17 cellular contexts compared by ENCODE assay signal in the genomic region with DNA sequence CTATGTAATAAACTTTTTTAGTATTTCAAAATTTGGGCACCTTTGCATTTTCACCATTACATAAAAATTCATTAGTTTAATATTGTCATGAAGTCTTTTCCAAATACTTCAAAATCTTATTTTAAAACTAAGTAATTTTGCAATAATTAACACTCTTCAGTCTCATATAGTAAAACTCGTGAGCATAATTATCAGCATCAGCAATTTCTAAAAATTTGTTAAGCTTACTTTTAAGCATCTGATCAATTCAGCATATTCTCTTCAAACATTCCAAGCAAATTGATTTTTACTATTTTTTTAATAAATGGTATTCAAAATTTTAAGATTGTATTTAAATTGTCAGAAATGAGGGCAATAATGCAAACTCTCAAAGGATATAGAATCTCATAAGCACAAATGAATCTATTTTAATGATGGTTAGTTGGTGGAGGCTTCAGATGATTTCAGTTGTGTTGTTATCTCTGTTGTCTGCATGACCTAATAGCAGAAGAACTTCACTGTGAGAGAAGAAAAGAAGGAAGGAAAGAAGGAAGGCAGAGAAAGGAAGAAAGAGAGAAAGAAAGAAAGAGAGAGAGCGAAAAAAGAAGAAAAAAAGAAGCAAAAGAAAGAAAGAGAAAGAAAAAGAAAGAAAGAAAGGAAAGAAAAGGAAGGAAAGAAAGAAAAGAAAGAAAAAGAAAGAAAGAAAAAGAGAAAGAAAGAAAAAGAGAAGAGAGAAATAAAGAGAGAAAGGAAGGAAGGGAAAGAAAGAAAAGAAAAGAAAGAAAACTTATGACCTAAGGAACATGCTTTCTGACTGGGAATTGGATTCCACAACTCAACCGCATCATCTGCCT.
DNase-seq lines count a peak whose midpoint lies in the region; ATAC-seq and TF ChIP-seq lines count a peak whose summit lies in the region.
"Had no signal": no experiment of that assay in that cellular context is flagged by ENCODE, and none has a peak within 500 bp of the region (broad histone marks: within the 10 kb centered on the region; RNA-seq: fewer than 3 reads in every experiment).

No MANE protein-coding gene starts in this region.

- H2AK5ac ChIP-seq in IMR-90 (ENCODE audit: low read depth, low read length): no peak overlapping the region

- BruUV-seq in IMR-90 (replicated peaks; lab: Mats Ljungman, UMichigan): no TSS peak

- no peaks in the 10 kb centered on the region for H3K27me3 Mint-ChIP-seq in activated CD8-positive, alpha-beta T cell treated with anti-CD3 and anti-CD28 coated beads for 36 hours
- no peaks in the 10 kb centered on the region for H3K27me3 Mint-ChIP-seq in activated CD8-positive, alpha-beta T cell treated with anti-CD3 and anti-CD28 coated beads, Interleukin-2, amount 10 ng/mL, durations not matched to agents 7 days and 5 days (ENCODE audit: low read depth)
- H3K27me3 Mint-ChIP-seq in CD4-positive, alpha-beta T cell: no peaks in the 10 kb centered on the region
- H3K27me3 Mint-ChIP-seq in type B pancreatic cell: peaks cover 3% of the 10 kb centered on the region

- no peak overlapping the region for H3K18ac ChIP-seq in IMR-90 (ENCODE audit: low read depth, low read length)

- H3K27me3 ChIP-seq in CD4-positive, alpha-beta T cell (ENCODE audit: control insufficient read depth, insufficient read depth, low read length): no peaks in the 10 kb centered on the region
- H3K27me3 ChIP-seq in IMR-90 (ENCODE audit: control insufficient read depth, insufficient read depth, low read length): no peaks in the 10 kb centered on the region
- H3K27me3 ChIP-seq in colonic mucosa: no peaks in the 10 kb centered on the region

- no peak overlapping the region for H4K8ac ChIP-seq in IMR-90 (ENCODE audit: low read depth in 2 of 2, low read length in 2 of 2)

- H2BK20ac ChIP-seq in IMR-90 (ENCODE audit: low read depth, low read length): no peak overlapping the region

- H4K5ac ChIP-seq in IMR-90 (ENCODE audit: low read depth, low read length): no peak overlapping the region

- dilution Hi-C loops in IMR-90 (cut with HindIII; ENCODE audit: low sequenced_read_pairs, unreplicated experiment): no loop called here

- no peak overlapping the region for H2BK120ac ChIP-seq in IMR-90 (ENCODE audit: low read depth, low read length)

- ATAC-seq in activated CD8-positive, alpha-beta T cell treated with anti-CD3 and anti-CD28 coated beads for 36 hours: no peak
- ATAC-seq in activated CD8-positive, alpha-beta T cell treated with anti-CD3 and anti-CD28 coated beads, Interleukin-2, amount 10 ng/mL, durations not matched to agents 7 days and 5 days: no peak
- no peak for ATAC-seq in CD4-positive, alpha-beta T cell (ENCODE audit: poor library complexity)
- ATAC-seq in IMR-90 (ENCODE audit: low read depth): no peak
- no peak for ATAC-seq in GM21717 (IDR thresholded peaks at IDR 0.05; ENCODE audit: unreplicated experiment)
- ATAC-seq: CD8-positive, alpha-beta T cell had no signal

- H3K36me3 ChIP-seq in IMR-90 (ENCODE audit: control insufficient read depth, insufficient read depth, low read length) (no peaks in the 10 kb centered on the region), colonic mucosa (no peaks in the 10 kb centered on the region)

- H2BK5ac ChIP-seq in IMR-90 (ENCODE audit: low read depth, low read length, poor library complexity, severe bottlenecking): no peak overlapping the region

- H2AK9ac ChIP-seq in IMR-90 (replicated peaks; ENCODE audit: low read depth, low read length, poor library complexity): no peak overlapping the region

- CTCF ChIA-PET in activated CD8-positive, alpha-beta T cell treated with anti-CD3 and anti-CD28 coated beads for 36 hours (lab: Charles Lee): no interaction called here
- CTCF ChIA-PET in activated CD8-positive, alpha-beta T cell treated with anti-CD3 and anti-CD28 coated beads, Interleukin-2, amount 10 ng/mL, durations not matched to agents 7 days and 5 days (lab: Charles Lee): no interaction called here
- CTCF ChIA-PET in CD4-positive, alpha-beta T cell (lab: Charles Lee): no interaction called here
- CTCF ChIA-PET in IMR-90 (lab: Yijun Ruan, JAX): interaction anchor here (0.6 kb wide), 1 partner anchor 476 kb away, joined by 8 read pairs; no protein-coding TSS in a partner anchor

- TF ChIP-seq CTCF in activated CD8-positive, alpha-beta T cell treated with anti-CD3 and anti-CD28 coated beads for 36 hours (IDR thresholded peaks at IDR 0.05): peak; percentile 53
- peak; percentile 27 for TF ChIP-seq CTCF in CD4-positive, alpha-beta T cell (IDR thresholded peaks at IDR 0.05)
- no peak for TF ChIP-seq CTCF in IMR-90 (conservative IDR thresholded peaks at IDR 0.05; ENCODE audit: low read depth, low read length)
- TF ChIP-seq CTCF in type B pancreatic cell (conservative IDR thresholded peaks at IDR 0.05): no peak
- no peak for TF ChIP-seq CTCF in colonic mucosa (IDR thresholded peaks at IDR 0.05)

- H3K4me1 Mint-ChIP-seq in activated CD8-positive, alpha-beta T cell treated with anti-CD3 and anti-CD28 coated beads for 36 hours (ENCODE audit: low read depth): no peaks in the 10 kb centered on the region
- H3K4me1 Mint-ChIP-seq in activated CD8-positive, alpha-beta T cell treated with anti-CD3 and anti-CD28 coated beads, Interleukin-2, amount 10 ng/mL, durations not matched to agents 7 days and 5 days (ENCODE audit: low read depth): no peaks in the 10 kb centered on the region
- H3K4me1 Mint-ChIP-seq in CD4-positive, alpha-beta T cell (ENCODE audit: low read depth): no peaks in the 10 kb centered on the region
- no peaks in the 10 kb centered on the region for H3K4me1 Mint-ChIP-seq in type B pancreatic cell (ENCODE audit: unreplicated experiment)

- H3K79me1 ChIP-seq in IMR-90 (ENCODE audit: low read depth in 1 of 2, low read length in 2 of 2): no peaks in the 10 kb centered on the region

- no peak overlapping the region for H3K4ac ChIP-seq in IMR-90 (ENCODE audit: low read depth, low read length)

- no peak overlapping the region for H3K9ac ChIP-seq in IMR-90 (ENCODE audit: low read depth, low read length)
- no peak overlapping the region for H3K9ac ChIP-seq in colonic mucosa (ENCODE audit: low read depth in 2 of 2, low read length in 2 of 2)
- H3K9ac ChIP-seq: GM23248 had no signal

- 67% methylated on average over 1 of the region's 3 CpGs; no CpG with 5 or more reads in 1 of the 2 experiments for WGBS in IMR-90 (ENCODE audit: extremely low coverage in 2 of 2, insufficient read length in 1 of 2), 2 experiments

- no peak overlapping the region for H2AFZ ChIP-seq in IMR-90 (replicated peaks; ENCODE audit: low read length, poor library complexity)
- H2AFZ ChIP-seq: GM23248 had no signal

- no peak overlapping the region for H3K56ac ChIP-seq in IMR-90 (ENCODE audit: extremely low read depth, insufficient read depth, low read length)

- TF ChIP-seq RAD21 in IMR-90 (IDR thresholded peaks at IDR 0.05; ENCODE audit: low read length): no peak

- POLR2A ChIA-PET in activated CD8-positive, alpha-beta T cell treated with anti-CD3 and anti-CD28 coated beads for 36 hours (lab: Charles Lee): no interaction called here
- POLR2A ChIA-PET in activated CD8-positive, alpha-beta T cell treated with anti-CD3 and anti-CD28 coated beads, Interleukin-2, amount 10 ng/mL, durations not matched to agents 7 days and 5 days (lab: Charles Lee): no interaction called here
- POLR2A ChIA-PET in CD4-positive, alpha-beta T cell (lab: Charles Lee): no interaction called here
- POLR2A ChIA-PET in IMR-90 (lab: Charles Lee; ENCODE audit: unreplicated experiment): no interaction called here

- no peaks in the 10 kb centered on the region for H3K36me3 Mint-ChIP-seq in activated CD8-positive, alpha-beta T cell treated with anti-CD3 and anti-CD28 coated beads for 36 hours (ENCODE audit: low read depth)
- H3K36me3 Mint-ChIP-seq in activated CD8-positive, alpha-beta T cell treated with anti-CD3 and anti-CD28 coated beads, Interleukin-2, amount 10 ng/mL, durations not matched to agents 7 days and 5 days (ENCODE audit: low read depth): no peaks in the 10 kb centered on the region
- H3K36me3 Mint-ChIP-seq in CD4-positive, alpha-beta T cell (ENCODE audit: low read depth): no peaks in the 10 kb centered on the region
- H3K36me3 Mint-ChIP-seq in type B pancreatic cell: no peaks in the 10 kb centered on the region
- H3K36me3 Mint-ChIP-seq: CD8-positive, alpha-beta T cell had no signal

- H3K14ac ChIP-seq in IMR-90 (replicated peaks; ENCODE audit: low read depth, low read length): no peak overlapping the region

- H4K91ac ChIP-seq in IMR-90 (ENCODE audit: insufficient read depth, low read depth, low read length): no peak overlapping the region

- H3K27ac ChIP-seq in CD4-positive, alpha-beta T cell (ENCODE audit: low read depth, low read length): no peak overlapping the region
- H3K27ac ChIP-seq in IMR-90 (ENCODE audit: insufficient read depth, low read length): no peak overlapping the region
- H3K27ac ChIP-seq in colonic mucosa: no peak overlapping the region
- H3K27ac ChIP-seq: GM23248 had no signal

- no peaks in the 10 kb centered on the region for H3K9me1 ChIP-seq in IMR-90 (ENCODE audit: insufficient read depth, low read length)

- in situ Hi-C loops in IMR-90 (cut with MboI; ENCODE audit: low sequenced_read_pairs): no loop called here

- H4K20me1 ChIP-seq in IMR-90 (ENCODE audit: insufficient read depth, low read length): no peaks in the 10 kb centered on the region

- no peak overlapping the region for H3K23ac ChIP-seq in IMR-90 (ENCODE audit: low read depth, low read length)

- H2BK15ac ChIP-seq in IMR-90 (ENCODE audit: low read depth, low read length): no peak overlapping the region

- no peak overlapping the region for H3K27ac Mint-ChIP-seq in activated CD8-positive, alpha-beta T cell treated with anti-CD3 and anti-CD28 coated beads for 36 hours
- H3K27ac Mint-ChIP-seq in activated CD8-positive, alpha-beta T cell treated with anti-CD3 and anti-CD28 coated beads, Interleukin-2, amount 10 ng/mL, durations not matched to agents 7 days and 5 days: no peak overlapping the region
- H3K27ac Mint-ChIP-seq in CD4-positive, alpha-beta T cell: no peak overlapping the region
- H3K27ac Mint-ChIP-seq in type B pancreatic cell: peak overlapping the region; percentile 3
- H3K27ac Mint-ChIP-seq: CD8-positive, alpha-beta T cell had no signal

- no peaks in the 10 kb centered on the region for H3K4me1 ChIP-seq in IMR-90 (ENCODE audit: control insufficient read depth, insufficient read depth, low read length)
- H3K4me1 ChIP-seq in colonic mucosa: no peaks in the 10 kb centered on the region

- H3K4me3 ChIP-seq in IMR-90 (ENCODE audit: insufficient read depth, low read depth, low read length): no peak overlapping the region
- no peak overlapping the region for H3K4me3 ChIP-seq in colonic mucosa
- H3K4me3 ChIP-seq: GM23248 had no signal

- intact Hi-C loops in activated CD8-positive, alpha-beta T cell treated with anti-CD3 and anti-CD28 coated beads for 36 hours (cut with micrococcal nuclease): no loop called here
- intact Hi-C loops in CD4-positive, alpha-beta T cell (cut with DNase I, micrococcal nuclease): no loop called here
- intact Hi-C loops in IMR-90 (cut with micrococcal nuclease): no loop called here
- intact Hi-C loops in colonic mucosa (cut with DNase I): no loop called here

- H3K4me2 ChIP-seq in IMR-90 (ENCODE audit: low read depth, low read length): no peak overlapping the region

- TF ChIP-seq POLR2A in IMR-90 (IDR thresholded peaks at IDR 0.05; ENCODE audit: low read depth, low read length): no peak

- no peaks in the 10 kb centered on the region for H3K9me3 Mint-ChIP-seq in activated CD8-positive, alpha-beta T cell treated with anti-CD3 and anti-CD28 coated beads for 36 hours
- H3K9me3 Mint-ChIP-seq in activated CD8-positive, alpha-beta T cell treated with anti-CD3 and anti-CD28 coated beads, Interleukin-2, amount 10 ng/mL, durations not matched to agents 7 days and 5 days (ENCODE audit: insufficient read depth): no peaks in the 10 kb centered on the region
- H3K9me3 Mint-ChIP-seq in CD4-positive, alpha-beta T cell: peaks cover 17% of the 10 kb centered on the region
- H3K9me3 Mint-ChIP-seq in type B pancreatic cell: peaks cover 5% of the 10 kb centered on the region

- DNase-seq in activated CD8-positive, alpha-beta T cell treated with anti-CD3 and anti-CD28 coated beads for 36 hours: no peak
- no peak for DNase-seq in activated CD8-positive, alpha-beta T cell treated with anti-CD3 and anti-CD28 coated beads, Interleukin-2, amount 10 ng/mL, durations not matched to agents 7 days and 5 days
- DNase-seq in CD4-positive, alpha-beta T cell: no peak
- DNase-seq in IMR-90: no peak
- DNase-seq in type B pancreatic cell (ENCODE audit: extremely low spot score, unreplicated experiment): no peak
- no peak for DNase-seq in colonic mucosa
- DNase-seq: 8988T; ACHN; C1 segment of cervical spinal cord; CD8-positive, alpha-beta T cell; COR-L47; DMS153; DMS79 treated with DMSO at 0.1 percent for 48 hours; GDM1; GM23248; H7 had no signal

- no peak overlapping the region for H3K4me3 Mint-ChIP-seq in activated CD8-positive, alpha-beta T cell treated with anti-CD3 and anti-CD28 coated beads for 36 hours
- no peak overlapping the region for H3K4me3 Mint-ChIP-seq in activated CD8-positive, alpha-beta T cell treated with anti-CD3 and anti-CD28 coated beads, Interleukin-2, amount 10 ng/mL, durations not matched to agents 7 days and 5 days
- no peak overlapping the region for H3K4me3 Mint-ChIP-seq in CD4-positive, alpha-beta T cell
- H3K4me3 Mint-ChIP-seq in type B pancreatic cell: no peak overlapping the region
- H3K4me3 Mint-ChIP-seq: CD8-positive, alpha-beta T cell had no signal

- no peaks in the 10 kb centered on the region for H3K9me3 ChIP-seq in CD4-positive, alpha-beta T cell (ENCODE audit: control insufficient read depth, low read length)
- H3K9me3 ChIP-seq in IMR-90 (ENCODE audit: control insufficient read depth, insufficient read depth, low read length): no peaks in the 10 kb centered on the region
- no peaks in the 10 kb centered on the region for H3K9me3 ChIP-seq in colonic mucosa

Comparison
In these comparisons a context has a peak if more than half of its experiments do, and no peak if none do; other contexts are left out.
1. CTCF ChIP-seq: peak in activated CD8-positive, alpha-beta T cell treated with anti-CD3 and anti-CD28 coated beads for 36 hours (single experiment) and CD4-positive, alpha-beta T cell (single experiment); none in IMR-90 (single experiment), type B pancreatic cell (single experiment) and colonic mucosa (single experiment).